In genomic region chr10:32939296-32940111, GRCh38 we compare ENCODE assay signal across 12 cellular contexts. TPM values are rescaled to one million over a fixed set of nuclear protein-coding genes. Genes with fewer than 3 reads are reported as not detected.
DNase-seq lines count a peak whose midpoint lies in the region; ATAC-seq and TF ChIP-seq lines count a peak whose summit lies in the region.
"Had no signal": no experiment of that assay in that cellular context is flagged by ENCODE, and none has a peak within 500 bp of the region (broad histone marks: within the 10 kb centered on the region; RNA-seq: fewer than 3 reads in every experiment).

No MANE protein-coding gene starts in this region.

- peaks cover 96% of the 10 kb centered on the region for H3K4me1 Mint-ChIP-seq in HFFc6 (ENCODE audit: low read depth)
- peaks cover 50% of the 10 kb centered on the region for H3K4me1 Mint-ChIP-seq in activated T-helper 17 cell treated with anti-CD3 and anti-CD28 coated beads, Interleukin-2, amount 50 U/mL, for 72 hours
- H3K4me1 Mint-ChIP-seq in immature natural killer cell, result peaks cover 53 to 92% of the 10 kb centered on the region in 2 donors

- H3K27ac Mint-ChIP-seq in HFFc6, result peak overlapping the region; percentile 78
- peak overlapping the region; percentile 90 for H3K27ac Mint-ChIP-seq in activated T-helper 17 cell treated with anti-CD3 and anti-CD28 coated beads, Interleukin-2, amount 50 U/mL, for 72 hours
- H3K27ac Mint-ChIP-seq in immature natural killer cell, result peak overlapping the region; percentile 23 to 85 (median 74)
- H3K27ac Mint-ChIP-seq: activated CD4-positive, alpha-beta T cell treated with anti-CD3 and anti-CD28 coated beads, Interleukin-2, amount 10 ng/mL, durations not matched to agents 24 days and 14 days had no signal

- peak overlapping the region; percentile 84 for H3K27ac ChIP-seq in stomach smooth muscle (ENCODE audit: low read length)
- H3K27ac ChIP-seq: PC-9 had no signal

- no peaks in the 10 kb centered on the region for H3K9me3 ChIP-seq in stomach smooth muscle (ENCODE audit: control insufficient read depth in 2 of 2, low read length in 2 of 2)

- no peak for DNase-seq in HFFc6
- DNase-seq in immature natural killer cell, result no peak
- no peak for DNase-seq in T1000 (lab: John Stamatoyannopoulos, UW)
- DNase-seq in GM03348 (ENCODE audit: low spot score), result no peak
- DNase-seq in activated CD8-positive, alpha-beta memory T cell treated with anti-CD3 and anti-CD28 coated beads for 24 hours, result no peak
- no peak for DNase-seq in islet precursor cell
- DNase-seq: activated CD4-positive, alpha-beta T cell treated with anti-CD3 and anti-CD28 coated beads, Interleukin-2, amount 10 ng/mL, durations not matched to agents 24 days and 14 days; foreskin fibroblast; naive B cell; PC-9 had no signal

- peak overlapping the region; percentile 72 for H3K4me3 Mint-ChIP-seq in HFFc6
- peak overlapping the region; percentile 76 for H3K4me3 Mint-ChIP-seq in activated T-helper 17 cell treated with anti-CD3 and anti-CD28 coated beads, Interleukin-2, amount 50 U/mL, for 72 hours
- peak overlapping the region in 3 of 5 donors; percentile 10 to 73 (median 33) for H3K4me3 Mint-ChIP-seq in immature natural killer cell
- H3K4me3 Mint-ChIP-seq: activated CD4-positive, alpha-beta T cell treated with anti-CD3 and anti-CD28 coated beads, Interleukin-2, amount 10 ng/mL, durations not matched to agents 24 days and 14 days had no signal

- peaks cover 49% of the 10 kb centered on the region for H3K4me1 ChIP-seq in stomach smooth muscle (ENCODE audit: control insufficient read depth, insufficient read depth, low read length)

- H3K9me3 Mint-ChIP-seq in HFFc6 (no peaks in the 10 kb centered on the region), immature natural killer cell (no peaks in the 10 kb centered on the region)
- H3K9me3 Mint-ChIP-seq in activated T-helper 17 cell treated with anti-CD3 and anti-CD28 coated beads, Interleukin-2, amount 50 U/mL, for 72 hours, result no peaks in the 10 kb centered on the region
- H3K9me3 Mint-ChIP-seq: activated CD4-positive, alpha-beta T cell treated with anti-CD3 and anti-CD28 coated beads, Interleukin-2, amount 10 ng/mL, durations not matched to agents 24 days and 14 days; naive B cell had no signal

- H3K27me3 Mint-ChIP-seq in HFFc6 (ENCODE audit: insufficient read depth), result no peaks in the 10 kb centered on the region; the same call in 1 of the 2 replicates
- no peaks in the 10 kb centered on the region for H3K27me3 Mint-ChIP-seq in activated T-helper 17 cell treated with anti-CD3 and anti-CD28 coated beads, Interleukin-2, amount 50 U/mL, for 72 hours
- H3K27me3 Mint-ChIP-seq in immature natural killer cell (ENCODE audit: low read depth in 3 of 3), result peaks cover 0 to 2% (median 2%) of the 10 kb centered on the region in 3 donors
- H3K27me3 Mint-ChIP-seq: activated CD4-positive, alpha-beta T cell treated with anti-CD3 and anti-CD28 coated beads, Interleukin-2, amount 10 ng/mL, durations not matched to agents 24 days and 14 days; naive B cell had no signal

- H3K27me3 ChIP-seq in stomach smooth muscle (ENCODE audit: control insufficient read depth in 1 of 2, insufficient read depth in 2 of 2, low read length in 2 of 2), result no peaks in the 10 kb centered on the region

- peak overlapping the region; percentile 12 to 61 for H3K4me3 ChIP-seq in stomach smooth muscle (ENCODE audit: low read length in 2 of 2)
- H3K4me3 ChIP-seq: PC-9 had no signal

- ATAC-seq in activated T-helper 17 cell treated with anti-CD3 and anti-CD28 coated beads, Interleukin-2, amount 50 U/mL, for 72 hours (replicated peaks), result peak; percentile 36

- H3K36me3 Mint-ChIP-seq in HFFc6 (ENCODE audit: low read depth) (peaks cover 46% of the 10 kb centered on the region), immature natural killer cell (peaks cover 5 to 10% (median 6%) of the 10 kb centered on the region in 3 donors)
- peaks cover 43% of the 10 kb centered on the region for H3K36me3 Mint-ChIP-seq in activated T-helper 17 cell treated with anti-CD3 and anti-CD28 coated beads, Interleukin-2, amount 50 U/mL, for 72 hours (ENCODE audit: low read depth)

- TF ChIP-seq CTCF in HFFc6 (IDR thresholded peaks at IDR 0.05), result no peak

- H3K36me3 ChIP-seq in stomach smooth muscle (ENCODE audit: control insufficient read depth in 2 of 2, insufficient read depth in 2 of 2, low read length in 2 of 2), result peaks cover 4 to 7% of the 10 kb centered on the region in 2 donors

- H3K9ac ChIP-seq in stomach smooth muscle (ENCODE audit: low read length in 2 of 2), result no peak overlapping the region

RNA-seq across cellular contexts. Expression of gene ITGB1, which starts 18.5 kb away (rescaled TPM):
- 1,000 to 10,000 TPM; 1,442 to 1,960 (median 1,623) TPM for total RNA-seq in HFFc6 (2021; fragmentation: NEBNext Ultra II Directional; extraction: Animal tissue kit (Norgen Biotek cat#: 25700))
- 100 to 1,000 TPM; 125 to 126 TPM for total RNA-seq in activated T-helper 17 cell treated with anti-CD3 and anti-CD28 coated beads, Interleukin-2, amount 50 U/mL, for 72 hours
- polyA plus RNA-seq in immature natural killer cell, result 100 to 1,000 TPM; 241 to 320 (median 276) TPM

Comparison
In these comparisons a context has a peak if more than half of its experiments do, and no peak if none do; other contexts are left out.
1. RNA of gene ITGB1, which starts 18.5 kb away (total RNA-seq): 1,442 to 1,960 TPM in HFFc6; 125 to 126 TPM in activated T-helper 17 cell treated with anti-CD3 and anti-CD28 coated beads, Interleukin-2, amount 50 U/mL, for 72 hours; every median in the first group is over 10 times any median in the second.
2. Peak in every context shown above with its lines, with median percentiles within 50 percentile points of each other: H3K27ac Mint-ChIP-seq and H3K4me3 Mint-ChIP-seq.